In genomic region chr12:40794087-40794486, GRCh38 we compare ENCODE assay signal across 21 cellular contexts.
"Had no signal": no experiment of that assay in that cellular context is flagged by ENCODE, and none has a peak within 500 bp of the region (broad histone marks: within the 10 kb centered on the region; RNA-seq: fewer than 3 reads in every experiment).

No MANE protein-coding gene starts in this region.

- H3K27ac ChIP-seq: KMS-11, VCaP had no signal

- ATAC-seq: activated T-helper 17 cell treated with anti-CD3 and anti-CD28 coated beads, Interleukin-2, amount 50 U/mL, for 72 hours; PC-3 had no signal

- H3K4me1 Mint-ChIP-seq: activated CD4-positive, alpha-beta memory T cell treated with anti-CD3 and anti-CD28 coated beads, Interleukin-2, amount 10 ng/mL, durations not matched to agents 7 days and 5 days; activated CD4-positive, alpha-beta T cell treated with anti-CD3 and anti-CD28 coated beads, Interleukin-2, amount 10 ng/mL, durations not matched to agents 7 days and 5 days; activated T-helper 17 cell treated with anti-CD3 and anti-CD28 coated beads, Interleukin-2, amount 50 U/mL, for 72 hours; brain had no signal

- H3K4me3 Mint-ChIP-seq: activated CD4-positive, alpha-beta memory T cell treated with anti-CD3 and anti-CD28 coated beads, Interleukin-2, amount 10 ng/mL, durations not matched to agents 7 days and 5 days; activated CD4-positive, alpha-beta T cell treated with anti-CD3 and anti-CD28 coated beads, Interleukin-2, amount 10 ng/mL, durations not matched to agents 7 days and 5 days; activated naive CD4-positive, alpha-beta T cell treated with anti-CD3 and anti-CD28 coated beads for 36 hours; activated naive CD8-positive, alpha-beta T cell; activated T-helper 17 cell treated with anti-CD3 and anti-CD28 coated beads, Interleukin-2, amount 50 U/mL, for 72 hours; brain had no signal

- H3K36me3 Mint-ChIP-seq: activated naive CD8-positive, alpha-beta T cell; brain had no signal

- H3K27me3 Mint-ChIP-seq: activated CD4-positive, alpha-beta memory T cell treated with anti-CD3 and anti-CD28 coated beads, Interleukin-2, amount 10 ng/mL, durations not matched to agents 7 days and 5 days; activated CD4-positive, alpha-beta T cell treated with anti-CD3 and anti-CD28 coated beads, Interleukin-2, amount 10 ng/mL, durations not matched to agents 7 days and 5 days; activated naive CD8-positive, alpha-beta T cell; activated T-helper 17 cell treated with anti-CD3 and anti-CD28 coated beads, Interleukin-2, amount 50 U/mL, for 72 hours; brain had no signal

- H3K4me2 ChIP-seq: KMS-11 had no signal

- H3K9ac ChIP-seq: KMS-11 had no signal

- DNase-seq: activated CD4-positive, alpha-beta memory T cell treated with anti-CD3 and anti-CD28 coated beads, Interleukin-2, amount 10 ng/mL, durations not matched to agents 7 days and 5 days; activated CD4-positive, alpha-beta T cell treated with anti-CD3 and anti-CD28 coated beads, Interleukin-2, amount 10 ng/mL, durations not matched to agents 7 days and 5 days; activated CD4-positive, CD25-positive, alpha-beta regulatory T cell; activated gamma-delta T cell; activated naive CD4-positive, alpha-beta T cell treated with anti-CD3 and anti-CD28 coated beads for 36 hours; activated T-cell treated with anti-CD3 and anti-CD28 coated beads for 4 hours; activated T-cell treated with anti-CD3 and anti-CD28 coated beads, Interleukin-2, amount 50 U/mL, for 48 hours; NCI-H1092 treated with DMSO at 0.1 percent for 48 hours; NCI-H1417 treated with DMSO at 0.1 percent for 48 hours; NCI-H1694; NCI-H2029; NCI-H446; NCI-H524; PC-3; SHP77 treated with DMSO at 0.1 percent for 48 hours; T-helper 1 cell had no signal

- H3K9me3 Mint-ChIP-seq: activated CD4-positive, alpha-beta memory T cell treated with anti-CD3 and anti-CD28 coated beads, Interleukin-2, amount 10 ng/mL, durations not matched to agents 7 days and 5 days; activated CD4-positive, alpha-beta T cell treated with anti-CD3 and anti-CD28 coated beads, Interleukin-2, amount 10 ng/mL, durations not matched to agents 7 days and 5 days; activated naive CD4-positive, alpha-beta T cell treated with anti-CD3 and anti-CD28 coated beads for 36 hours; activated T-helper 17 cell treated with anti-CD3 and anti-CD28 coated beads, Interleukin-2, amount 50 U/mL, for 72 hours; brain had no signal

- H3K27ac Mint-ChIP-seq: activated CD4-positive, alpha-beta memory T cell treated with anti-CD3 and anti-CD28 coated beads, Interleukin-2, amount 10 ng/mL, durations not matched to agents 7 days and 5 days; activated CD4-positive, alpha-beta T cell treated with anti-CD3 and anti-CD28 coated beads, Interleukin-2, amount 10 ng/mL, durations not matched to agents 7 days and 5 days; activated naive CD4-positive, alpha-beta T cell treated with anti-CD3 and anti-CD28 coated beads for 36 hours; activated naive CD8-positive, alpha-beta T cell; activated T-helper 17 cell treated with anti-CD3 and anti-CD28 coated beads, Interleukin-2, amount 50 U/mL, for 72 hours; brain had no signal
